In the genomic region with DNA sequence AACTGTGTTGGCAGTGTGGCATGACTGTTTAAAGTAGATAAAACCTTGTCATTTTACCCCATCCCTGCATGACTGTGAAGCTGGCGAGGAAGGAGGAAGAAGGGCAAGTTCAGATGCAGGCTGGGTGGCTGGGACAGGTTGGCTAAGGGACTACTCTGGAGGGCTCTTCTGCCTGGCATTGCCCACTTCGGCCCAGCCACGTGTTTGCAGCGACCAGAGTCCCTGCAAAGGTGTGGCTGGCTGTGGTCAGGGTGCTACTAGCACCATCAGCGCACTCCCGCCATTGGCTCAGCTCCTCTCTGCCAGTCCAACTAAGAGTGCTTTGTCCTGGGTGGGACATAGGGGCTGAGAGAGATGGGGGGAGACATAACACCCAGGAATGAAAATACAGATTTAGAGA, we compare ENCODE assay signal across 25 cellular contexts. TPM values are rescaled to one million over a fixed set of nuclear protein-coding genes. Genes with fewer than 3 reads are reported as not detected.
"Had no signal": no experiment of that assay in that cellular context is flagged by ENCODE, and none has a peak within 500 bp of the region (broad histone marks: within the 10 kb centered on the region; RNA-seq: fewer than 3 reads in every experiment).

No MANE protein-coding gene starts in this region.

- H3K27me3 ChIP-seq: brain microvascular endothelial cell had no signal

- H3K27ac ChIP-seq: brain microvascular endothelial cell, cardiac muscle cell, PC-9 had no signal

- DNase-seq: activated B cell treated with CpG ODN at 0.5 μM for 24 hours; activated CD4-positive, alpha-beta memory T cell treated with anti-CD3 and anti-CD28 coated beads for 36 hours; activated CD4-positive, alpha-beta T cell treated with anti-CD3 and anti-CD28 coated beads for 1 hour; activated CD4-positive, alpha-beta T cell treated with anti-CD3 and anti-CD28 coated beads, Interleukin-2, amount 10 ng/mL, durations not matched to agents 24 days and 14 days; activated effector memory CD4-positive, alpha-beta T cell treated with Interleukin-2 at 50 U/mL for 16 hours; activated naive CD4-positive, alpha-beta T cell treated with Interleukin-2 at 50 U/mL for 16 hours; activated naive CD8-positive, alpha-beta T cell treated with anti-CD3 and anti-CD28 coated beads, Interleukin-2, amount 50 U/mL, for 24 hours; activated T-cell treated with anti-CD3 and anti-CD28 coated beads, Interleukin-2, amount 50 U/mL, for 24 hours; amniotic stem cell; cerebellar nuclear complex; MM.1S; NCI-H1105 treated with DMSO at 0.1 percent for 48 hours; NCI-H1436 treated with DMSO at 0.1 percent for 48 hours; NCI-H187; NCI-H2081; NCI-H524; PC-9; SIG-M5; T-helper 17 cell; T-helper 9 cell had no signal

- H2AFZ ChIP-seq: PC-9 had no signal

- H3K4me3 ChIP-seq: cardiac muscle cell, PC-9 had no signal

- H3K36me3 ChIP-seq: brain microvascular endothelial cell, cardiac muscle cell had no signal

- FAIRE-seq: TTC549 had no signal

- H3K4me2 ChIP-seq: PC-9 had no signal

RNA-seq across cellular contexts. Expression of a gene that starts 50.8 kb away (rescaled TPM):
- total RNA-seq: activated CD4-positive, alpha-beta memory T cell treated with anti-CD3 and anti-CD28 coated beads for 36 hours; activated CD4-positive, alpha-beta T cell treated with anti-CD3 and anti-CD28 coated beads, Interleukin-2, amount 10 ng/mL, durations not matched to agents 24 days and 14 days; activated naive CD4-positive, alpha-beta T cell treated with anti-CD3 and anti-CD28 coated beads, Interleukin-2, amount 50 U/mL, for 72 hours; activated T-helper 1 cell treated with anti-CD3 and anti-CD28 coated beads, Interleukin-12 subunit alpha, Interleukin-12 subunit beta, Interleukin-2, Interleukin-4 antibody, amounts not matched to agents 30 ng/mL and 10 ng/mL and 1 ng/mL, durations not matched to agents 14 hours and 24 hours and 36 hours had no signal
